ENCODE assay signal across 2 cellular contexts in the genomic region with DNA sequence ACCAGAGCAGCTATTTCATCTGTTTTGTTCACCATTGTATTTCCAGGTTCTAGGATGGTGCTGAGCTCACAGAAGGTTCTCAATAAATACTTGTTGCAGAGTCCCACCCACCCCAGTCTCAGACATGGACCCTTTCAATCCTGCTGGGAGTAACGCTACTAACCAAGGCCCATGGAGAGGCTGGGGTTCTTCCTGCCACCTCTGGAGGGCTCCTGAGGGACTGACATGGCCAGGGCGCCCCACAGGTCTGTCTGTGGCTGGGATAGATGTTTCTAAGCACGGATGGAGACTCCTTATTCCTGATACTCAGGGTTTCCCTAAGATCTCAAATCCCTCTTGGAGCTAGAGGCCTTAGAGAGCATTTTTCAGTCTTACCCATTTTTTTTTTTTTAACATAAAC.
TF ChIP-seq lines count a peak whose summit lies in the region.

No MANE protein-coding gene starts in this region.

TF ChIP-seq in GM23338, 12 proteins besides CTCF, POLR2A, EP300 and RAD21 (continued from another document):
- TF ChIP-seq, protein P1, sequence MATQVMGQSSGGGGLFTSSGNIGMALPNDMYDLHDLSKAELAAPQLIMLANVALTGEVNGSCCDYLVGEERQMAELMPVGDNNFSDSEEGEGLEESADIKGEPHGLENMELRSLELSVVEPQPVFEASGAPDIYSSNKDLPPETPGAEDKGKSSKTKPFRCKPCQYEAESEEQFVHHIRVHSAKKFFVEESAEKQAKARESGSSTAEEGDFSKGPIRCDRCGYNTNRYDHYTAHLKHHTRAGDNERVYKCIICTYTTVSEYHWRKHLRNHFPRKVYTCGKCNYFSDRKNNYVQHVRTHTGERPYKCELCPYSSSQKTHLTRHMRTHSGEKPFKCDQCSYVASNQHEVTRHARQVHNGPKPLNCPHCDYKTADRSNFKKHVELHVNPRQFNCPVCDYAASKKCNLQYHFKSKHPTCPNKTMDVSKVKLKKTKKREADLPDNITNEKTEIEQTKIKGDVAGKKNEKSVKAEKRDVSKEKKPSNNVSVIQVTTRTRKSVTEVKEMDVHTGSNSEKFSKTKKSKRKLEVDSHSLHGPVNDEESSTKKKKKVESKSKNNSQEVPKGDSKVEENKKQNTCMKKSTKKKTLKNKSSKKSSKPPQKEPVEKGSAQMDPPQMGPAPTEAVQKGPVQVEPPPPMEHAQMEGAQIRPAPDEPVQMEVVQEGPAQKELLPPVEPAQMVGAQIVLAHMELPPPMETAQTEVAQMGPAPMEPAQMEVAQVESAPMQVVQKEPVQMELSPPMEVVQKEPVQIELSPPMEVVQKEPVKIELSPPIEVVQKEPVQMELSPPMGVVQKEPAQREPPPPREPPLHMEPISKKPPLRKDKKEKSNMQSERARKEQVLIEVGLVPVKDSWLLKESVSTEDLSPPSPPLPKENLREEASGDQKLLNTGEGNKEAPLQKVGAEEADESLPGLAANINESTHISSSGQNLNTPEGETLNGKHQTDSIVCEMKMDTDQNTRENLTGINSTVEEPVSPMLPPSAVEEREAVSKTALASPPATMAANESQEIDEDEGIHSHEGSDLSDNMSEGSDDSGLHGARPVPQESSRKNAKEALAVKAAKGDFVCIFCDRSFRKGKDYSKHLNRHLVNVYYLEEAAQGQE (IDR thresholded peaks at IDR 0.05; ENCODE audit: unreplicated experiment), result no peak
- no peak for TF ChIP-seq JUNB (IDR thresholded peaks at IDR 0.05; ENCODE audit: unreplicated experiment)
- TF ChIP-seq, protein P2, sequence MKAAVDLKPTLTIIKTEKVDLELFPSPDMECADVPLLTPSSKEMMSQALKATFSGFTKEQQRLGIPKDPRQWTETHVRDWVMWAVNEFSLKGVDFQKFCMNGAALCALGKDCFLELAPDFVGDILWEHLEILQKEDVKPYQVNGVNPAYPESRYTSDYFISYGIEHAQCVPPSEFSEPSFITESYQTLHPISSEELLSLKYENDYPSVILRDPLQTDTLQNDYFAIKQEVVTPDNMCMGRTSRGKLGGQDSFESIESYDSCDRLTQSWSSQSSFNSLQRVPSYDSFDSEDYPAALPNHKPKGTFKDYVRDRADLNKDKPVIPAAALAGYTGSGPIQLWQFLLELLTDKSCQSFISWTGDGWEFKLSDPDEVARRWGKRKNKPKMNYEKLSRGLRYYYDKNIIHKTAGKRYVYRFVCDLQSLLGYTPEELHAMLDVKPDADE (IDR thresholded peaks at IDR 0.05), result no peak
- no peak for TF ChIP-seq EZH2 (IDR thresholded peaks at IDR 0.05; ENCODE audit: low read depth, unreplicated experiment)
- no peak for TF ChIP-seq STAT1 (IDR thresholded peaks at IDR 0.05; ENCODE audit: unreplicated experiment)
- no peak for TF ChIP-seq NANOG (IDR thresholded peaks at IDR 0.05; ENCODE audit: borderline replicate concordance)
- TF ChIP-seq, protein P3, sequence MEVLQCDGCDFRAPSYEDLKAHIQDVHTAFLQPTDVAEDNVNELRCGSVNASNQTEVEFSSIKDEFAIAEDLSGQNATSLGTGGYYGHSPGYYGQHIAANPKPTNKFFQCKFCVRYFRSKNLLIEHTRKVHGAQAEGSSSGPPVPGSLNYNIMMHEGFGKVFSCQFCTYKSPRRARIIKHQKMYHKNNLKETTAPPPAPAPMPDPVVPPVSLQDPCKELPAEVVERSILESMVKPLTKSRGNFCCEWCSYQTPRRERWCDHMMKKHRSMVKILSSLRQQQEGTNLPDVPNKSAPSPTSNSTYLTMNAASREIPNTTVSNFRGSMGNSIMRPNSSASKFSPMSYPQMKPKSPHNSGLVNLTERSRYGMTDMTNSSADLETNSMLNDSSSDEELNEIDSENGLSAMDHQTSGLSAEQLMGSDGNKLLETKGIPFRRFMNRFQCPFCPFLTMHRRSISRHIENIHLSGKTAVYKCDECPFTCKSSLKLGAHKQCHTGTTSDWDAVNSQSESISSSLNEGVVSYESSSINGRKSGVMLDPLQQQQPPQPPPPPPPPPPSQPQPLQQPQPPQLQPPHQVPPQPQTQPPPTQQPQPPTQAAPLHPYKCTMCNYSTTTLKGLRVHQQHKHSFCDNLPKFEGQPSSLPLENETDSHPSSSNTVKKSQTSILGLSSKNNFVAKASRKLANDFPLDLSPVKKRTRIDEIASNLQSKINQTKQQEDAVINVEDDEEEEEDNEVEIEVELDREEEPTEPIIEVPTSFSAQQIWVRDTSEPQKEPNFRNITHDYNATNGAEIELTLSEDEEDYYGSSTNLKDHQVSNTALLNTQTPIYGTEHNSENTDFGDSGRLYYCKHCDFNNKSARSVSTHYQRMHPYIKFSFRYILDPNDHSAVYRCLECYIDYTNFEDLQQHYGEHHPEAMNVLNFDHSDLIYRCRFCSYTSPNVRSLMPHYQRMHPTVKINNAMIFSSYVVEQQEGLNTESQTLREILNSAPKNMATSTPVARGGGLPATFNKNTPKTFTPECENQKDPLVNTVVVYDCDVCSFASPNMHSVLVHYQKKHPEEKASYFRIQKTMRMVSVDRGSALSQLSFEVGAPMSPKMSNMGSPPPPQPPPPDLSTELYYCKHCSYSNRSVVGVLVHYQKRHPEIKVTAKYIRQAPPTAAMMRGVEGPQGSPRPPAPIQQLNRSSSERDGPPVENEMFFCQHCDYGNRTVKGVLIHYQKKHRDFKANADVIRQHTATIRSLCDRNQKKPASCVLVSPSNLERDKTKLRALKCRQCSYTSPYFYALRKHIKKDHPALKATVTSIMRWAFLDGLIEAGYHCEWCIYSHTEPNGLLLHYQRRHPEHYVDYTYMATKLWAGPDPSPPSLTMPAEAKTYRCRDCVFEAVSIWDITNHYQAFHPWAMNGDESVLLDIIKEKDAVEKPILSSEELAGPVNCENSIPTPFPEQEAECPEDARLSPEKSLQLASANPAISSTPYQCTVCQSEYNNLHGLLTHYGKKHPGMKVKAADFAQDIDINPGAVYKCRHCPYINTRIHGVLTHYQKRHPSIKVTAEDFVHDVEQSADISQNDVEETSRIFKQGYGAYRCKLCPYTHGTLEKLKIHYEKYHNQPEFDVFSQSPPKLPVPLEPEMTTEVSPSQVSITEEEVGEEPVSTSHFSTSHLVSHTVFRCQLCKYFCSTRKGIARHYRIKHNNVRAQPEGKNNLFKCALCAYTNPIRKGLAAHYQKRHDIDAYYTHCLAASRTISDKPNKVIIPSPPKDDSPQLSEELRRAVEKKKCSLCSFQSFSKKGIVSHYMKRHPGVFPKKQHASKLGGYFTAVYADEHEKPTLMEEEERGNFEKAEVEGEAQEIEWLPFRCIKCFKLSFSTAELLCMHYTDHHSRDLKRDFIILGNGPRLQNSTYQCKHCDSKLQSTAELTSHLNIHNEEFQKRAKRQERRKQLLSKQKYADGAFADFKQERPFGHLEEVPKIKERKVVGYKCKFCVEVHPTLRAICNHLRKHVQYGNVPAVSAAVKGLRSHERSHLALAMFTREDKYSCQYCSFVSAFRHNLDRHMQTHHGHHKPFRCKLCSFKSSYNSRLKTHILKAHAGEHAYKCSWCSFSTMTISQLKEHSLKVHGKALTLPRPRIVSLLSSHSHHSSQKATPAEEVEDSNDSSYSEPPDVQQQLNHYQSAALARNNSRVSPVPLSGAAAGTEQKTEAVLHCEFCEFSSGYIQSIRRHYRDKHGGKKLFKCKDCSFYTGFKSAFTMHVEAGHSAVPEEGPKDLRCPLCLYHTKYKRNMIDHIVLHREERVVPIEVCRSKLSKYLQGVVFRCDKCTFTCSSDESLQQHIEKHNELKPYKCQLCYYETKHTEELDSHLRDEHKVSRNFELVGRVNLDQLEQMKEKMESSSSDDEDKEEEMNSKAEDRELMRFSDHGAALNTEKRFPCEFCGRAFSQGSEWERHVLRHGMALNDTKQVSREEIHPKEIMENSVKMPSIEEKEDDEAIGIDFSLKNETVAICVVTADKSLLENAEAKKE (CRISPR knock-in tag; IDR thresholded peaks at IDR 0.05), result no peak
- no peak for TF ChIP-seq CREB1 (CRISPR knock-in tag; IDR thresholded peaks at IDR 0.05; ENCODE audit: low read depth)
- TF ChIP-seq POLR2AphosphoS5 (IDR thresholded peaks at IDR 0.05; ENCODE audit: low read depth), result no peak
TF ChIP-seq in GM23338: peak in this region for 0.

TF ChIP-seq in H1, 55 proteins besides CTCF, POLR2A, EP300 and RAD21 (continued from another document):
- TF ChIP-seq TEAD4 (IDR thresholded peaks at IDR 0.05; ENCODE audit: low read depth, low read length) (no peak), SAP30 (IDR thresholded peaks at IDR 0.05; ENCODE audit: insufficient read depth, insufficient replicate concordance, low read length) (no peak), NRF1 (IDR thresholded peaks at IDR 0.05; ENCODE audit: low read depth, low read length) (no peak), KDM4A (IDR thresholded peaks at IDR 0.05; ENCODE audit: low read depth, low read length, severe bottlenecking) (no peak), HDAC6 (IDR thresholded peaks at IDR 0.05; ENCODE audit: low read depth, low read length) (no peak), CEBPB (IDR thresholded peaks at IDR 0.05; ENCODE audit: low read depth, low read length) (no peak), CBX5 (IDR thresholded peaks at IDR 0.05; ENCODE audit: low read depth, low read length) (no peak), GABPA (IDR thresholded peaks at IDR 0.05; ENCODE audit: borderline replicate concordance, insufficient read depth, low read length) (no peak), BRCA1 (IDR thresholded peaks at IDR 0.05; ENCODE audit: low read depth, low read length) (no peak), ZNF274 (IDR thresholded peaks at IDR 0.05; ENCODE audit: borderline replicate concordance, extremely low read depth, low read length) (no peak), JUND (IDR thresholded peaks at IDR 0.05; ENCODE audit: low read length) (no peak)
